ENCODE assay signal across 9 cellular contexts in genomic region chr9:32589083-32589713, GRCh38. TPM values are rescaled to one million over a fixed set of nuclear protein-coding genes. Genes with fewer than 3 reads are reported as not detected.
DNase-seq lines count a peak whose midpoint lies in the region; ATAC-seq, FAIRE-seq and TF ChIP-seq lines count a peak whose summit lies in the region.
"Had no signal": no experiment of that assay in that cellular context is flagged by ENCODE, and none has a peak within 500 bp of the region (broad histone marks: within the 10 kb centered on the region; RNA-seq: fewer than 3 reads in every experiment).

No MANE protein-coding gene starts in this region.

- no peak overlapping the region for H4K8ac ChIP-seq in H9 (replicated peaks; ENCODE audit: insufficient read length, low read depth, low read length)

- H2BK120ac ChIP-seq in H9 (ENCODE audit: low read depth, low read length, poor library complexity, severe bottlenecking) = no peak overlapping the region

- no CpG with 5 or more reads among the region's 6 CpGs for WGBS in H9 (ENCODE audit: extremely low coverage, insufficient read length, low lambda C conversion rate)
- 47% methylated on average over 6 of the region's 6 CpGs for WGBS in GM12878 (ENCODE audit: insufficient coverage, insufficient replicate concordance, low lambda C conversion rate, missing lambda C conversion rate)
- WGBS in liver = 28% methylated on average over 6 of the region's 6 CpGs

- H3K9ac ChIP-seq in H9 (ENCODE audit: extremely low read depth, insufficient read length, low read length) (no peak overlapping the region), GM12878 (ENCODE audit: control insufficient read depth, insufficient read depth, low read length) (no peak overlapping the region), liver (ENCODE audit: low read depth in 1 of 2, low read length in 2 of 2) (peak overlapping the region in 1 of 2 donors; percentile 18)

- no peak overlapping the region for H3K27ac ChIP-seq in H9 (ENCODE audit: insufficient read length, low read depth, low read length)
- no peak overlapping the region for H3K27ac ChIP-seq in GM12878 (ENCODE audit: control insufficient read depth, insufficient read depth)
- H3K27ac ChIP-seq in liver (ENCODE audit: low read depth in 1 of 2, low read length in 2 of 2) = no peak overlapping the region
- no peak overlapping the region for H3K27ac ChIP-seq in CD8-positive, alpha-beta memory T cell (ENCODE audit: low read depth, low read length)

- in situ Hi-C loops in GM12878 (cut with MboI) = no loop called here

- H3K27me3 Mint-ChIP-seq in H9 (ENCODE audit: low read depth) = peaks cover 2% of the 10 kb centered on the region
- H3K27me3 Mint-ChIP-seq in CD8-positive, alpha-beta memory T cell = peaks cover 2 to 55% of the 10 kb centered on the region in 2 donors

- no peak overlapping the region for H3K23ac ChIP-seq in H9 (ENCODE audit: insufficient read length, low read depth, low read length)

- RAD21 ChIA-PET in GM12878 (lab: Charles Lee; ENCODE audit: unreplicated experiment) = interaction anchor here (0.6 to 2.4 kb wide), 7 partner anchors 10 to 883 kb away, joined by 3 to 27 read pairs (median 4); no protein-coding TSS in a partner anchor

- SMC1A ChIA-PET in GM12878 (lab: Charles Lee; ENCODE audit: uncharacterized antibody, unreplicated experiment) = interaction anchor here (1.0 to 4.2 kb wide), 7 partner anchors 10 to 379 kb away, joined by 3 to 41 read pairs (median 5); no protein-coding TSS in a partner anchor

- H3K4me2 ChIP-seq in H9 (ENCODE audit: insufficient read depth, insufficient read length, low read length) (no peak overlapping the region), GM12878 (ENCODE audit: control insufficient read depth, insufficient read depth) (no peak overlapping the region)

- no peaks in the 10 kb centered on the region for H3K4me1 ChIP-seq in H9 (ENCODE audit: insufficient read depth, low read length)
- H3K4me1 ChIP-seq in GM12878 (ENCODE audit: control insufficient read depth, insufficient read depth, low read length) = no peaks in the 10 kb centered on the region
- H3K4me1 ChIP-seq in liver (ENCODE audit: control insufficient read depth in 4 of 4, insufficient read depth in 4 of 4, low read length in 3 of 4) = peaks cover 0 to 7% (median 2%) of the 10 kb centered on the region in 4 donors
- H3K4me1 ChIP-seq in CD8-positive, alpha-beta memory T cell (ENCODE audit: insufficient read depth, low read length) = no peaks in the 10 kb centered on the region

- no peak overlapping the region for H3K27ac Mint-ChIP-seq in H9
- no peak overlapping the region for H3K27ac Mint-ChIP-seq in CD8-positive, alpha-beta memory T cell
- H3K27ac Mint-ChIP-seq: natural killer cell had no signal

- H3K36me3 Mint-ChIP-seq in H9 (ENCODE audit: insufficient read depth in 1 of 3, low read depth in 3 of 3) = no peaks in the 10 kb centered on the region
- peaks cover 0 to 4% (median 2%) of the 10 kb centered on the region in 3 donors for H3K36me3 Mint-ChIP-seq in CD8-positive, alpha-beta memory T cell
- H3K36me3 Mint-ChIP-seq: natural killer cell had no signal

- H2BK5ac ChIP-seq in H9 (ENCODE audit: insufficient read length, low read length) = no peak overlapping the region

- no peak overlapping the region for H3K14ac ChIP-seq in H9 (ENCODE audit: insufficient read depth, low read length)

- H3K4me3 ChIP-seq in GM12878 (no peak overlapping the region), liver (ENCODE audit: low read depth in 1 of 3, low read length in 3 of 3) (no peak overlapping the region)
- H3K4me3 ChIP-seq in CD8-positive, alpha-beta memory T cell (ENCODE audit: low read length) = no peak overlapping the region

- no peak overlapping the region for H2BK20ac ChIP-seq in H9 (ENCODE audit: low read depth, low read length, poor library complexity, severe bottlenecking)

- H3K79me1 ChIP-seq in H9 (ENCODE audit: insufficient read depth, low read depth, low read length, poor library complexity, severe bottlenecking) = no peaks in the 10 kb centered on the region

- no peaks in the 10 kb centered on the region for H3K9me3 ChIP-seq in H9 (ENCODE audit: control insufficient read depth, low read depth, low read length)
- no peaks in the 10 kb centered on the region for H3K9me3 ChIP-seq in GM12878 (replicated peaks; ENCODE audit: control insufficient read depth, insufficient read depth, low read length)
- H3K9me3 ChIP-seq in liver (ENCODE audit: control insufficient read depth in 4 of 4, low read length in 3 of 4) = no peaks in the 10 kb centered on the region
- H3K9me3 ChIP-seq in CD8-positive, alpha-beta memory T cell (ENCODE audit: low read length) = no peaks in the 10 kb centered on the region

- ATAC-seq in GM12878 (peak; percentile 88), GM19455 (IDR thresholded peaks at IDR 0.05; ENCODE audit: unreplicated experiment) (no peak)

- CTCF ChIA-PET in GM12878 (lab: Yijun Ruan, JAX) = interaction anchor here (0.7 to 6.9 kb wide), 14 partner anchors 9 to 385 kb away, joined by 3 to 95 read pairs (median 4); partner anchors contain the start of gene NDUFB6
- CTCF ChIA-PET in CD8-positive, alpha-beta memory T cell (lab: Charles Lee) = interaction anchor here (2.8 to 3.1 kb wide), 2 partner anchors 10 to 211 kb away, joined by 7 to 13 read pairs; no protein-coding TSS in a partner anchor

- no peak overlapping the region for H4K5ac ChIP-seq in H9 (ENCODE audit: insufficient read length, low read depth, low read length)

- no peak for TF ChIP-seq EP300 in GM12878 (IDR thresholded peaks at IDR 0.05; ENCODE audit: borderline replicate concordance in 1 of 2, control insufficient read depth in 1 of 2, low read depth in 2 of 2, low read length in 2 of 2)

- TF ChIP-seq CTCF in H9 (conservative IDR thresholded peaks at IDR 0.05) (peak; percentile 66), GM12878 (IDR thresholded peaks at IDR 0.05 in 2 of 3, conservative IDR thresholded peaks at IDR 0.05 in 1 of 3; ENCODE audit: control insufficient read depth in 2 of 3, extremely low read depth in 1 of 3, insufficient read depth in 1 of 3, low read depth in 3 of 3, low read length in 3 of 3) (peak; percentile 39 to 56 (median 56); a peak in 5 of 6 replicates), liver (IDR thresholded peaks at IDR 0.05; ENCODE audit: low read depth, low read length, missing input control) (peak; percentile 40)

- H3K79me2 ChIP-seq in H9 (ENCODE audit: insufficient read depth, low read length) = no peaks in the 10 kb centered on the region
- no peaks in the 10 kb centered on the region for H3K79me2 ChIP-seq in GM12878 (ENCODE audit: control insufficient read depth, insufficient read depth, low read length)

- TF ChIP-seq POLR2A in GM12878 (IDR thresholded peaks at IDR 0.05; ENCODE audit: low read depth, low read length) = no peak

- intact Hi-C loops in GM12878 (cut with micrococcal nuclease; ENCODE audit: unreplicated experiment) = loop anchor here (2.0 to 5.0 kb wide), 2 partner anchors 113 to 380 kb away; no protein-coding TSS in a partner anchor

- H3K36me3 ChIP-seq in GM12878 (ENCODE audit: control insufficient read depth in 2 of 2, insufficient read depth in 2 of 2, low read length in 1 of 2) (no peaks in the 10 kb centered on the region), liver (ENCODE audit: control insufficient read depth in 4 of 4, insufficient read depth in 3 of 4, low read depth in 1 of 4, low read length in 3 of 4) (no peaks in the 10 kb centered on the region)
- no peaks in the 10 kb centered on the region for H3K36me3 ChIP-seq in CD8-positive, alpha-beta memory T cell (ENCODE audit: insufficient read depth, low read length)

- no peak overlapping the region for H3K56ac ChIP-seq in H9 (ENCODE audit: insufficient read length, low read depth, low read length)

- no peak overlapping the region for H3K4me3 Mint-ChIP-seq in H9
- H3K4me3 Mint-ChIP-seq in CD8-positive, alpha-beta memory T cell = no peak overlapping the region
- H3K4me3 Mint-ChIP-seq: natural killer cell had no signal

- H3K9me3 Mint-ChIP-seq in H9 = peaks cover 3 to 4% of the 10 kb centered on the region in 2 experiments; a peak in 2 of 5 replicates
- no peaks in the 10 kb centered on the region for H3K9me3 Mint-ChIP-seq in CD8-positive, alpha-beta memory T cell
- H3K9me3 Mint-ChIP-seq: natural killer cell had no signal

- no peaks in the 10 kb centered on the region for H4K20me1 ChIP-seq in H9 (ENCODE audit: control insufficient read depth, insufficient read depth, insufficient read length)
- H4K20me1 ChIP-seq in GM12878 (ENCODE audit: control insufficient read depth, insufficient read depth) = no peaks in the 10 kb centered on the region

- peak; percentile 65 for TF ChIP-seq RAD21 in GM12878 (IDR thresholded peaks at IDR 0.05; ENCODE audit: insufficient read depth, low read depth, low read length)
- peak; percentile 79 to 84 for TF ChIP-seq RAD21 in liver (IDR thresholded peaks at IDR 0.05)

- no peak overlapping the region for H3K18ac ChIP-seq in H9 (ENCODE audit: insufficient read length, low read depth, low read length)

- no peaks in the 10 kb centered on the region for H3K4me1 Mint-ChIP-seq in H9
- H3K4me1 Mint-ChIP-seq in CD8-positive, alpha-beta memory T cell = no peaks in the 10 kb centered on the region
- H3K4me1 Mint-ChIP-seq: natural killer cell had no signal

- H3K27me3 ChIP-seq in H9 (ENCODE audit: insufficient read depth, low read length) = no peaks in the 10 kb centered on the region
- H3K27me3 ChIP-seq in GM12878 (replicated peaks in 1 of 2; ENCODE audit: control insufficient read depth in 2 of 2, insufficient read depth in 2 of 2, low read length in 1 of 2) = no peaks in the 10 kb centered on the region
- H3K27me3 ChIP-seq in liver (ENCODE audit: control insufficient read depth in 4 of 4, insufficient read depth in 4 of 4, low read length in 3 of 4) = no peaks in the 10 kb centered on the region
- H3K27me3 ChIP-seq in CD8-positive, alpha-beta memory T cell (ENCODE audit: insufficient read depth, low read length, poor library complexity, severe bottlenecking) = no peaks in the 10 kb centered on the region

- H4K91ac ChIP-seq in H9 (ENCODE audit: insufficient read length, low read depth, low read length) = no peak overlapping the region

- H2AK5ac ChIP-seq in H9 (ENCODE audit: insufficient read length, low read length) = no peak overlapping the region

- H3K4ac ChIP-seq in H9 (ENCODE audit: low read depth, low read length) = no peak overlapping the region

- peak; percentile 18 for FAIRE-seq in GM12878 (lab: Jason Lieb, UNC)

- no peak overlapping the region for H3T11ph ChIP-seq in H9 (ENCODE audit: low read length)

- no peak overlapping the region for H2BK12ac ChIP-seq in H9 (ENCODE audit: insufficient read length, low read depth, low read length)

- DNase-seq in ELR (ENCODE audit: low read depth) (peak; percentile 61), H9 (no peak), NCI-H2107 treated with DMSO at 0.1 percent for 48 hours (lab: John Stamatoyannopoulos, UW; ENCODE audit: unreplicated experiment) (peak; percentile 35), GM12878 (ENCODE audit: low read depth, low spot score) (no peak), NCI-H2029 (lab: John Stamatoyannopoulos, UW) (no peak)
- DNase-seq in CD8-positive, alpha-beta memory T cell = no peak
- DNase-seq: natural killer cell had no signal

- H2AFZ ChIP-seq in H9 (ENCODE audit: low read length) = no peak overlapping the region
- H2AFZ ChIP-seq in GM12878 (ENCODE audit: control insufficient read depth, low read depth, low read length) = no peak overlapping the region; the same call in 1 of the 2 replicates

- POLR2A ChIA-PET in GM12878 (lab: Charles Lee) = interaction anchor here (0.6 kb wide), 1 partner anchor 380 kb away, joined by 5 read pairs; no protein-coding TSS in a partner anchor
- POLR2A ChIA-PET in CD8-positive, alpha-beta memory T cell (lab: Charles Lee) = no interaction called here

- no peak overlapping the region for H2BK15ac ChIP-seq in H9 (ENCODE audit: low read depth, low read length)

- H3K23me2 ChIP-seq in H9 (ENCODE audit: insufficient read length, low read depth, low read length, poor library complexity, severe bottlenecking) = no peaks in the 10 kb centered on the region

- BruUV-seq in GM12878 (replicated peaks; lab: Mats Ljungman, UMichigan) = no TSS peak

RNA-seq across cellular contexts. Expression of gene NDUFB6, which starts 16.2 kb away (rescaled TPM):
- total RNA-seq in H9 (2021) (60.2 and 66.4 TPM in 2 replicates), GM12878 (2014; rRNA removed) (47.6 and 52.6 TPM in 2 replicates), GM12878 (2014; rRNA removed; fragmentation: Illumina TruSeq; extraction: Trizol) (35.3 and 40.3 TPM in 2 replicates), GM12878 (2021) (51.2 and 54.9 TPM in 2 replicates), liver (10 to 100 TPM; 22.3 to 28.6 TPM)
- 8.1 and 8.8 TPM in 2 replicates for total RNA-seq in GM12878 (2013; cell fraction: nucleolus; rRNA removed)
- 49.2 TPM for polyA plus RNA-seq in GM12878 (2011; ENCODE audit: low read depth)
- polyA plus RNA-seq in GM12878 (2011; rRNA removed) (57.6 and 68.3 TPM in 2 replicates), GM12878 (2014; fragmentation: Illumina TruSeq; extraction: Trizol) (14.7 and 26.3 TPM in 2 replicates), GM12878 (2014; fragmentation: Nextera tagmentation; extraction: Ambion mirVana) (10 to 100 TPM; 80.8 to 84.3 TPM), GM12878 (2014; rRNA removed) (56.2 and 65.2 TPM in 2 replicates), GM12878 (2016; fragmentation: Nextera tagmentation; extraction: Ambion mirVana) (100 to 1,000 TPM; 237 to 269 TPM), liver (100 to 1,000 TPM in 1 of 2 donors, 10 to 100 TPM in 1; 36.3 to 118 TPM)
- polyA plus RNA-seq in GM12878 (2011; cell fraction: cytosol; rRNA removed) = 41.9 and 48.8 TPM in 2 replicates
- 25.0 and 33.4 TPM in 2 replicates for polyA plus RNA-seq in GM12878 (2011; cell fraction: nucleus; rRNA removed)
- 35.2 and 38.4 TPM in 2 replicates for polyA plus RNA-seq in GM12878 (2012)
- 3.3 and 7.5 TPM in 2 replicates for polyA minus RNA-seq in GM12878 (2011; rRNA and poly(A)+ RNA removed)
- polyA minus RNA-seq in GM12878 (2011; cell fraction: cytosol; rRNA and poly(A)+ RNA removed) = 10.6 and 12.6 TPM in 2 replicates
- polyA minus RNA-seq in GM12878 (2011; cell fraction: nucleus; rRNA and poly(A)+ RNA removed) = 8.1 and 9.9 TPM in 2 replicates
- 10 to 100 TPM; 52.3 to 65.6 TPM for total RNA-seq in CD8-positive, alpha-beta memory T cell
- 68.4 TPM for polyA plus RNA-seq in CD8-positive, alpha-beta memory T cell

RNA-seq across cellular contexts. Expression of gene TOPORS, which starts 36.8 kb away (rescaled TPM):
- total RNA-seq in H9 (2021) = 30.2 and 31.9 TPM in 2 replicates
- 26.2 and 29.2 TPM in 2 replicates for total RNA-seq in GM12878 (2013; cell fraction: nucleolus; rRNA removed)
- 14.0 and 19.2 TPM in 2 replicates for total RNA-seq in GM12878 (2014; rRNA removed)
- 27.1 and 27.8 TPM in 2 replicates for total RNA-seq in GM12878 (2014; rRNA removed; fragmentation: Illumina TruSeq; extraction: Trizol)
- 12.7 and 12.8 TPM in 2 replicates for total RNA-seq in GM12878 (2021)
- 5.1 TPM for polyA plus RNA-seq in GM12878 (2011; ENCODE audit: low read depth)
- polyA plus RNA-seq in GM12878 (2011; rRNA removed) = 14.6 and 22.6 TPM in 2 replicates
- polyA plus RNA-seq in GM12878 (2011; cell fraction: cytosol; rRNA removed) = 4.8 and 6.0 TPM in 2 replicates
- polyA plus RNA-seq in GM12878 (2011; cell fraction: nucleus; rRNA removed) = 11.4 and 12.2 TPM in 2 replicates
- polyA plus RNA-seq in GM12878 (2012) = 8.0 and 9.8 TPM in 2 replicates
- 20.6 and 28.0 TPM in 2 replicates for polyA plus RNA-seq in GM12878 (2014; fragmentation: Illumina TruSeq; extraction: Trizol)
- polyA plus RNA-seq in GM12878 (2014; fragmentation: Nextera tagmentation; extraction: Ambion mirVana) = 1 to 10 TPM; 6.0 to 6.6 TPM
- polyA plus RNA-seq in GM12878 (2014; rRNA removed) = 7.3 and 9.1 TPM in 2 replicates
- polyA plus RNA-seq in GM12878 (2016; fragmentation: Nextera tagmentation; extraction: Ambion mirVana) = 10 to 100 TPM; 17.9 to 18.2 TPM
- polyA minus RNA-seq in GM12878 (2011; rRNA and poly(A)+ RNA removed) = 16.9 and 24.3 TPM in 2 replicates
- 5.2 and 6.2 TPM in 2 replicates for polyA minus RNA-seq in GM12878 (2011; cell fraction: cytosol; rRNA and poly(A)+ RNA removed)
- 9.3 and 14.2 TPM in 2 replicates for polyA minus RNA-seq in GM12878 (2011; cell fraction: nucleus; rRNA and poly(A)+ RNA removed)
- total RNA-seq in liver = 10 to 100 TPM; 14.7 to 19.9 TPM
- 1 to 10 TPM; 4.8 to 6.0 TPM for polyA plus RNA-seq in liver
- 10 to 100 TPM; 18.7 to 20.4 TPM for total RNA-seq in CD8-positive, alpha-beta memory T cell
- polyA plus RNA-seq in CD8-positive, alpha-beta memory T cell = 26.1 TPM

RNA-seq across cellular contexts. Expression of gene SMIM27, which starts 37.1 kb away (rescaled TPM):
- total RNA-seq in H9 (2021) (12.2 and 15.7 TPM in 2 replicates), GM12878 (2014; rRNA removed) (20.5 and 23.7 TPM in 2 replicates), GM12878 (2014; rRNA removed; fragmentation: Illumina TruSeq; extraction: Trizol) (21.1 and 21.5 TPM in 2 replicates), GM12878 (2021) (18.6 and 19.6 TPM in 2 replicates), liver (1 to 10 TPM; 1.0 to 6.2 TPM)
- 4.1 and 6.0 TPM in 2 replicates for total RNA-seq in GM12878 (2013; cell fraction: nucleolus; rRNA removed)
- 26.7 TPM for polyA plus RNA-seq in GM12878 (2011; ENCODE audit: low read depth)
- polyA plus RNA-seq in GM12878 (2011; rRNA removed) (29.3 and 37.2 TPM in 2 replicates), GM12878 (2014; fragmentation: Illumina TruSeq; extraction: Trizol) (4.1 and 12.2 TPM in 2 replicates), GM12878 (2014; fragmentation: Nextera tagmentation; extraction: Ambion mirVana) (10 to 100 TPM; 38.6 to 39.9 TPM), GM12878 (2014; rRNA removed) (22.2 and 31.5 TPM in 2 replicates), GM12878 (2016; fragmentation: Nextera tagmentation; extraction: Ambion mirVana) (10 to 100 TPM; 44.1 to 47.3 TPM), liver (10 to 100 TPM in 1 of 2 donors, 1 to 10 TPM in 1; 2.6 to 17.0 TPM)
- polyA plus RNA-seq in GM12878 (2011; cell fraction: cytosol; rRNA removed) = 6.3 and 7.5 TPM in 2 replicates
- 6.1 and 10.2 TPM in 2 replicates for polyA plus RNA-seq in GM12878 (2011; cell fraction: nucleus; rRNA removed)
- polyA plus RNA-seq in GM12878 (2012) = 42.0 and 84.4 TPM in 2 replicates
- 4.8 and 5.7 TPM in 2 replicates for polyA minus RNA-seq in GM12878 (2011; rRNA and poly(A)+ RNA removed)
- polyA minus RNA-seq in GM12878 (2011; cell fraction: cytosol; rRNA and poly(A)+ RNA removed) = 7.5 TPM in 1 of 2 replicates, not detected in the other
- polyA minus RNA-seq in GM12878 (2011; cell fraction: nucleus; rRNA and poly(A)+ RNA removed) = 8.6 and 11.5 TPM in 2 replicates
- total RNA-seq in CD8-positive, alpha-beta memory T cell = 10 to 100 TPM; 16.3 to 18.1 TPM
- polyA plus RNA-seq in CD8-positive, alpha-beta memory T cell = 99.8 TPM

RNA-seq across cellular contexts. Expression of gene TAF1L, which starts 46.3 kb away (rescaled TPM):
- total RNA-seq in H9 (2021) = not detected in 2 replicates
- total RNA-seq in GM12878 (2013; cell fraction: nucleolus; rRNA removed) = 0.08 and 0.15 TPM in 2 replicates
- under 0.01 TPM in 1 of 2 replicates, not detected in the other for total RNA-seq in GM12878 (2014; rRNA removed)
- under 0.01 TPM in 1 of 2 replicates, not detected in the other for total RNA-seq in GM12878 (2014; rRNA removed; fragmentation: Illumina TruSeq; extraction: Trizol)
- total RNA-seq in GM12878 (2021) = not detected in 2 replicates
- polyA plus RNA-seq in GM12878 (2011; ENCODE audit: low read depth) = 0.04 TPM
- polyA plus RNA-seq in GM12878 (2011; rRNA removed) = 0.01 and 0.03 TPM in 2 replicates
- 0.01 TPM in 1 of 2 replicates, not detected in the other for polyA plus RNA-seq in GM12878 (2011; cell fraction: cytosol; rRNA removed)
- polyA plus RNA-seq in GM12878 (2011; cell fraction: nucleus; rRNA removed) = 0.03 TPM in 1 of 2 replicates, not detected in the other
- polyA plus RNA-seq in GM12878 (2012) = 0.01 and 0.04 TPM in 2 replicates
- 0.03 TPM in 2 replicates for polyA plus RNA-seq in GM12878 (2014; fragmentation: Illumina TruSeq; extraction: Trizol)
- polyA plus RNA-seq in GM12878 (2014; fragmentation: Nextera tagmentation; extraction: Ambion mirVana) = not detected
- 0.01 TPM in 1 of 2 replicates, not detected in the other for polyA plus RNA-seq in GM12878 (2014; rRNA removed)
- not detected for polyA plus RNA-seq in GM12878 (2016; fragmentation: Nextera tagmentation; extraction: Ambion mirVana)
- polyA minus RNA-seq in GM12878 (2011; rRNA and poly(A)+ RNA removed) = not detected in 2 replicates
- not detected in 2 replicates for polyA minus RNA-seq in GM12878 (2011; cell fraction: cytosol; rRNA and poly(A)+ RNA removed)
- polyA minus RNA-seq in GM12878 (2011; cell fraction: nucleus; rRNA and poly(A)+ RNA removed) = not detected in 2 replicates
- total RNA-seq in liver = not detected
- not detected for polyA plus RNA-seq in liver
- not detected for total RNA-seq in CD8-positive, alpha-beta memory T cell
- polyA plus RNA-seq in CD8-positive, alpha-beta memory T cell = not detected

Comparison
In these comparisons a context has a peak if more than half of its experiments do, and no peak if none do; other contexts are left out.
1. DNase-seq: peak in ELR (single experiment) and NCI-H2107 treated with DMSO at 0.1 percent for 48 hours (single experiment); none in H9 (single experiment), GM12878 (single experiment), CD8-positive, alpha-beta memory T cell (0 of 5) and NCI-H2029 (single experiment).
2. Peak in every context shown above with its lines, with median percentiles within 50 percentile points of each other: CTCF ChIP-seq.